ENCODE assay signal across 1 cellular context in genomic region chr3:99753268-99753975, GRCh38.
TF ChIP-seq lines count a peak whose summit lies in the region.

No MANE protein-coding gene starts in this region.

TF ChIP-seq in GM23338, 12 proteins besides CTCF, POLR2A, EP300 and RAD21 (continued from another document):
- TF ChIP-seq REST (IDR thresholded peaks at IDR 0.05; ENCODE audit: unreplicated experiment) (no peak), JUNB (IDR thresholded peaks at IDR 0.05; ENCODE audit: unreplicated experiment) (no peak)
